In genomic region chr20:40287683-40288082, GRCh38 we compare ENCODE assay signal across 21 cellular contexts.
DNase-seq lines count a peak whose midpoint lies in the region; TF ChIP-seq lines count a peak whose summit lies in the region.
"Had no signal": no experiment of that assay in that cellular context is flagged by ENCODE, and none has a peak within 500 bp of the region (broad histone marks: within the 10 kb centered on the region; RNA-seq: fewer than 3 reads in every experiment).

No MANE protein-coding gene starts in this region.

- TF ChIP-seq POLR2A in breast epithelium (IDR thresholded peaks at IDR 0.05): no peak
- TF ChIP-seq POLR2A in prostate gland (IDR thresholded peaks at IDR 0.05): no peak

- H3K36me3 ChIP-seq in breast epithelium (no peaks in the 10 kb centered on the region), prostate gland (no peaks in the 10 kb centered on the region), tibial artery (no peaks in the 10 kb centered on the region), WERI-Rb-1 (no peaks in the 10 kb centered on the region)
- H3K36me3 ChIP-seq: SJCRH30 had no signal

- no peaks in the 10 kb centered on the region for H3K36me3 Mint-ChIP-seq in glutamatergic neuron (ENCODE audit: unreplicated experiment)
- H3K36me3 Mint-ChIP-seq in T-helper 2 cell treated with Interferon-gamma antibody and Interleukin-4, amounts not matched to agents 5 μg/mL and 100 μg/mL, for 36 hours (ENCODE audit: low read depth): no peaks in the 10 kb centered on the region
- H3K36me3 Mint-ChIP-seq: CD4-positive, alpha-beta memory T cell had no signal

- H3K27me3 Mint-ChIP-seq in glutamatergic neuron (ENCODE audit: unreplicated experiment): no peaks in the 10 kb centered on the region
- H3K27me3 Mint-ChIP-seq in T-helper 2 cell treated with Interferon-gamma antibody and Interleukin-4, amounts not matched to agents 5 μg/mL and 100 μg/mL, for 36 hours (ENCODE audit: low read depth): no peaks in the 10 kb centered on the region
- H3K27me3 Mint-ChIP-seq: B cell; CD4-positive, alpha-beta memory T cell had no signal

- H3K4me1 ChIP-seq in breast epithelium (peaks cover 0 to 13% of the 10 kb centered on the region in 2 donors), prostate gland (replicated peaks) (peaks cover 7% of the 10 kb centered on the region), tibial artery (peaks cover 0 to 28% (median 17%) of the 10 kb centered on the region in 4 donors)
- H3K4me1 ChIP-seq: SJCRH30 had no signal

- H3K27me3 ChIP-seq in breast epithelium (no peaks in the 10 kb centered on the region), prostate gland (replicated peaks; ENCODE audit: insufficient read depth) (no peaks in the 10 kb centered on the region), tibial artery (no peaks in the 10 kb centered on the region), WERI-Rb-1 (ENCODE audit: insufficient read depth, low read depth, severe bottlenecking) (peaks cover 9% of the 10 kb centered on the region)
- H3K27me3 ChIP-seq: SJCRH30 had no signal

- intact Hi-C loops in breast epithelium (cut with DNase I; ENCODE audit: low total_unique reads) (no loop called here), prostate gland (cut with DNase I) (no loop called here), tibial artery (cut with DNase I; ENCODE audit: low total_unique reads) (no loop called here)

- H3K27ac ChIP-seq in breast epithelium (peak overlapping the region; percentile 53 to 64), prostate gland (peak overlapping the region; percentile 73 to 76), tibial artery (peak overlapping the region; percentile 66 to 78), WERI-Rb-1 (no peak overlapping the region)
- H3K27ac ChIP-seq: 22Rv1, GM23248, SJCRH30 had no signal

- no peaks in the 10 kb centered on the region for H3K9me3 Mint-ChIP-seq in glutamatergic neuron (ENCODE audit: unreplicated experiment)
- no peaks in the 10 kb centered on the region for H3K9me3 Mint-ChIP-seq in T-helper 2 cell treated with Interferon-gamma antibody and Interleukin-4, amounts not matched to agents 5 μg/mL and 100 μg/mL, for 36 hours

- peak; percentile 2 for DNase-seq in NCI-H1092 treated with DMSO at 0.1 percent for 48 hours (lab: John Stamatoyannopoulos, UW)
- no peak for DNase-seq in NCI-H1092 (lab: John Stamatoyannopoulos, UW)
- DNase-seq in breast epithelium (ENCODE audit: low spot score in 2 of 2): no peak
- DNase-seq in prostate gland (ENCODE audit: low spot score): no peak
- DNase-seq in tibial artery: no peak
- DNase-seq in glutamatergic neuron: no peak
- DNase-seq in WERI-Rb-1: no peak
- DNase-seq in T-helper 2 cell treated with Interferon-gamma antibody and Interleukin-4, amounts not matched to agents 5 μg/mL and 100 μg/mL, for 36 hours (ENCODE audit: low spot score): no peak
- DNase-seq: Calu3; CD4-positive, alpha-beta memory T cell; DMS53; GM23248; MV-4-11; NCI-H146; NCI-H524 treated with DMSO at 0.1 percent for 48 hours; NK-92 treated with Interleukin-12 subunit alpha and Interleukin-12 subunit beta, amount 100 ng/mL, for 24 hours; OCI-M1; RPMI8226 had no signal

- H3K4me1 Mint-ChIP-seq in glutamatergic neuron (ENCODE audit: low read depth, unreplicated experiment): no peaks in the 10 kb centered on the region
- no peaks in the 10 kb centered on the region for H3K4me1 Mint-ChIP-seq in T-helper 2 cell treated with Interferon-gamma antibody and Interleukin-4, amounts not matched to agents 5 μg/mL and 100 μg/mL, for 36 hours (ENCODE audit: low read depth)
- H3K4me1 Mint-ChIP-seq: B cell; CD4-positive, alpha-beta memory T cell had no signal

- H3K9me3 ChIP-seq in breast epithelium (no peaks in the 10 kb centered on the region), prostate gland (no peaks in the 10 kb centered on the region), tibial artery (no peaks in the 10 kb centered on the region), WERI-Rb-1 (ENCODE audit: severe bottlenecking) (no peaks in the 10 kb centered on the region)
- H3K9me3 ChIP-seq: SJCRH30 had no signal

- 31% methylated on average over 2 of the region's 2 CpGs for WGBS in prostate gland

- TF ChIP-seq CTCF in breast epithelium (IDR thresholded peaks at IDR 0.05) (no peak), prostate gland (IDR thresholded peaks at IDR 0.05) (no peak), tibial artery (IDR thresholded peaks at IDR 0.05) (no peak), glutamatergic neuron (IDR thresholded peaks at IDR 0.05; ENCODE audit: partially characterized antibody, unreplicated experiment) (no peak), WERI-Rb-1 (IDR thresholded peaks at IDR 0.05; ENCODE audit: low read depth, low read length) (no peak)

- H3K4me3 Mint-ChIP-seq in glutamatergic neuron (ENCODE audit: unreplicated experiment): no peak overlapping the region
- H3K4me3 Mint-ChIP-seq in T-helper 2 cell treated with Interferon-gamma antibody and Interleukin-4, amounts not matched to agents 5 μg/mL and 100 μg/mL, for 36 hours: no peak overlapping the region
- H3K4me3 Mint-ChIP-seq: B cell; CD4-positive, alpha-beta memory T cell had no signal

- H3K27ac Mint-ChIP-seq in glutamatergic neuron (ENCODE audit: unreplicated experiment): no peak overlapping the region
- H3K27ac Mint-ChIP-seq in T-helper 2 cell treated with Interferon-gamma antibody and Interleukin-4, amounts not matched to agents 5 μg/mL and 100 μg/mL, for 36 hours: no peak overlapping the region
- H3K27ac Mint-ChIP-seq: B cell; CD4-positive, alpha-beta memory T cell had no signal

- no peak overlapping the region for H3K4me3 ChIP-seq in breast epithelium
- no peak overlapping the region for H3K4me3 ChIP-seq in prostate gland
- no peak overlapping the region for H3K4me3 ChIP-seq in tibial artery
- H3K4me3 ChIP-seq in WERI-Rb-1 (ENCODE audit: low read depth, low read length): no peak overlapping the region
- H3K4me3 ChIP-seq: GM23248, SJCRH30 had no signal
